In genomic region chr5:180367300-180367699, GRCh38 we compare ENCODE assay signal across 15 cellular contexts.
"Had no signal": no experiment of that assay in that cellular context is flagged by ENCODE, and none has a peak within 500 bp of the region (broad histone marks: within the 10 kb centered on the region; RNA-seq: fewer than 3 reads in every experiment).

No MANE protein-coding gene starts in this region.

- H3K36me3 Mint-ChIP-seq: activated naive CD4-positive, alpha-beta T cell treated with anti-CD3 and anti-CD28 coated beads, Interleukin-2, amount 50 U/mL, for 24 hours had no signal

- H3K27me3 ChIP-seq: body of pancreas, foreskin keratinocyte, pancreas had no signal

- DNase-seq: activated B cell treated with CpG ODN at 0.5 μM for 24 hours; activated CD4-positive, alpha-beta T cell treated with anti-CD3 and anti-CD28 coated beads, Interleukin-2, amount 50 U/mL, for 1 hour; activated effector memory CD4-positive, alpha-beta T cell treated with anti-CD3 and anti-CD28 coated beads, Interleukin-2, amount 50 U/mL, for 16 hours; activated T-cell treated with anti-CD3 and anti-CD28 coated beads, Interleukin-2, amount 50 U/mL, for 1 hour; body of pancreas; central memory CD4-positive, alpha-beta T cell; cortex of kidney; effector CD8-positive, alpha-beta T cell; foreskin keratinocyte; kidney glomerular epithelial cell; stimulated activated CD4-positive, alpha-beta T cell treated with anti-CD3 and anti-CD28 coated beads, Interleukin-12 subunit alpha, Interleukin-12 subunit beta, amount 100 ng/mL, for 4 hours; stimulated activated CD4-positive, alpha-beta T cell treated with anti-CD3 and anti-CD28 coated beads, Interleukin-2, amount 100 ng/mL, for 24 hours had no signal

- H3K4me1 ChIP-seq: body of pancreas, foreskin keratinocyte, pancreas had no signal

- H3K9me3 ChIP-seq: body of pancreas, pancreas had no signal

- H3K4me3 ChIP-seq: body of pancreas, pancreas had no signal

- ATAC-seq: body of pancreas, foreskin keratinocyte, pancreas had no signal

- FAIRE-seq: pancreas, TTC549 had no signal

- H3K9me3 Mint-ChIP-seq: activated B cell treated with CpG ODN at 0.5 μM for 24 hours; activated naive CD4-positive, alpha-beta T cell treated with anti-CD3 and anti-CD28 coated beads, Interleukin-2, amount 50 U/mL, for 24 hours had no signal

- H3K36me3 ChIP-seq: pancreas had no signal

- H3K27ac Mint-ChIP-seq: activated B cell treated with CpG ODN at 0.5 μM for 24 hours; activated naive CD4-positive, alpha-beta T cell treated with anti-CD3 and anti-CD28 coated beads, Interleukin-2, amount 50 U/mL, for 24 hours had no signal

- H3K4me1 Mint-ChIP-seq: activated B cell treated with CpG ODN at 0.5 μM for 24 hours; activated naive CD4-positive, alpha-beta T cell treated with anti-CD3 and anti-CD28 coated beads, Interleukin-2, amount 50 U/mL, for 24 hours had no signal

- H3K4me3 Mint-ChIP-seq: activated B cell treated with CpG ODN at 0.5 μM for 24 hours; activated naive CD4-positive, alpha-beta T cell treated with anti-CD3 and anti-CD28 coated beads, Interleukin-2, amount 50 U/mL, for 24 hours had no signal

- H3K27me3 Mint-ChIP-seq: activated naive CD4-positive, alpha-beta T cell treated with anti-CD3 and anti-CD28 coated beads, Interleukin-2, amount 50 U/mL, for 24 hours had no signal

- H3K27ac ChIP-seq: body of pancreas, foreskin keratinocyte, pancreas had no signal
